9 cellular contexts compared by ENCODE assay signal in genomic region chr17:57974053-57974824, GRCh38. TPM values are rescaled to one million over a fixed set of nuclear protein-coding genes. Genes with fewer than 3 reads are reported as not detected.
DNase-seq lines count a peak whose midpoint lies in the region; ATAC-seq, FAIRE-seq and TF ChIP-seq lines count a peak whose summit lies in the region.
"Not testable (repeated sequence)": the region's sequence is repeated elsewhere in the genome, so short reads cannot be mapped to it uniquely, and the experiment has no call there.
"Had no signal": no experiment of that assay in that cellular context is flagged by ENCODE, and none has a peak within 500 bp of the region (broad histone marks: within the 10 kb centered on the region; RNA-seq: fewer than 3 reads in every experiment).

No MANE protein-coding gene starts in this region.

- H3K36me3 Mint-ChIP-seq in activated naive CD4-positive, alpha-beta T cell treated with anti-CD3 and anti-CD28 coated beads, Interleukin-2, amount 50 U/mL, for 24 hours, result peaks cover 19% of the 10 kb centered on the region
- peaks cover 51% of the 10 kb centered on the region for H3K36me3 Mint-ChIP-seq in nephron progenitor cell (ENCODE audit: low read depth)

- 71% methylated on average over 4 of the region's 4 CpGs for WGBS in A549 (ENCODE audit: missing lambda C conversion rate)
- WGBS in mammary epithelial cell (ENCODE audit: low coverage, missing lambda C conversion rate), result 98% methylated on average over 4 of the region's 4 CpGs

- intact Hi-C loops in mammary epithelial cell (cut with micrococcal nuclease); Right ventricle myocardium inferior (cut with DNase I): not testable (repeated sequence)

- H3K4me1 ChIP-seq in A549, result peaks cover 60% of the 10 kb centered on the region
- not testable (repeated sequence) for H3K4me1 ChIP-seq in HEK293 (ENCODE audit: control insufficient read depth, insufficient read depth, low read length); mammary epithelial cell (ENCODE audit: insufficient read depth, low read length)
- peaks cover 0 to 24% of the 10 kb centered on the region in 2 donors for H3K4me1 ChIP-seq in right atrium auricular region

- H3K9me3 ChIP-seq in A549; HEK293 (ENCODE audit: control insufficient read depth, insufficient read depth, low read depth, low read length); mammary epithelial cell (replicated peaks; ENCODE audit: insufficient read depth, low read length); right atrium auricular region: not testable (repeated sequence)

- POLR2A ChIA-PET in A549 (lab: Yijun Ruan, JAX), result interaction anchor here (0.7 to 1.4 kb wide), 2 partner anchors 23 to 141 kb away, joined by 3 to 4 read pairs; no protein-coding TSS in a partner anchor
- POLR2A ChIA-PET in HEK293 (lab: Yijun Ruan, JAX), result interaction anchor here (0.8 kb wide), 1 partner anchor 19 kb away, joined by 3 read pairs; the partner anchor contains the start of gene CUEDC1

- peak; percentile 20 to 36; a peak in 3 of 6 replicates for ATAC-seq in A549
- peak; percentile 47 for ATAC-seq in Right ventricle myocardium inferior

- not testable (repeated sequence) for TF ChIP-seq RAD21 in A549 (conservative IDR thresholded peaks at IDR 0.05 in 1 of 2, IDR thresholded peaks at IDR 0.05 in 1 of 2)

- H2AFZ ChIP-seq in mammary epithelial cell (ENCODE audit: low read depth, low read length), result not testable (repeated sequence)

- TF ChIP-seq EP300 in A549 (IDR thresholded peaks at IDR 0.05), result not testable (repeated sequence)

- not testable (repeated sequence) for H3K9ac ChIP-seq in mammary epithelial cell (ENCODE audit: insufficient read depth, low read length)

- H3K27me3 Mint-ChIP-seq in activated naive CD4-positive, alpha-beta T cell treated with anti-CD3 and anti-CD28 coated beads, Interleukin-2, amount 50 U/mL, for 24 hours; nephron progenitor cell (ENCODE audit: low read depth, poor library complexity): not testable (repeated sequence)

- not testable (repeated sequence) for H3K4me3 ChIP-seq in A549; HEK293 (ENCODE audit: low read depth, low read length); mammary epithelial cell (replicated peaks in 1 of 3; ENCODE audit: insufficient read depth in 1 of 3, low read depth in 2 of 3, low read length in 3 of 3); right atrium auricular region

- H3K27ac Mint-ChIP-seq in activated naive CD4-positive, alpha-beta T cell treated with anti-CD3 and anti-CD28 coated beads, Interleukin-2, amount 50 U/mL, for 24 hours, result peak overlapping the region; percentile 8
- peak overlapping the region; percentile 40 for H3K27ac Mint-ChIP-seq in nephron progenitor cell

- in situ Hi-C loops in mammary epithelial cell (cut with MboI; ENCODE audit: low sequenced_read_pairs in 2 of 2), result not testable (repeated sequence)

- H3K36me3 ChIP-seq in HEK293 (ENCODE audit: control insufficient read depth in 2 of 2, insufficient read depth in 1 of 2, low read length in 2 of 2) (peaks cover 55 to 74% of the 10 kb centered on the region in 2 experiments), mammary epithelial cell (ENCODE audit: insufficient read depth, low read length) (peaks cover 27% of the 10 kb centered on the region), right atrium auricular region (peaks cover 49% of the 10 kb centered on the region)

- H3K27me3 ChIP-seq in mammary epithelial cell (ENCODE audit: insufficient read depth, low read length); right atrium auricular region: not testable (repeated sequence)

- CTCF ChIA-PET in A549 (lab: Yijun Ruan, JAX), result interaction anchor here (1.5 to 22.5 kb wide), 5 partner anchors 11 to 116 kb away, joined by 4 to 386 read pairs (median 31); partner anchors contain the start of gene CUEDC1
- CTCF ChIA-PET in HEK293 (lab: Yijun Ruan, JAX); mammary epithelial cell (lab: Charles Lee; ENCODE audit: low non-redundant PET): not testable (repeated sequence)

- peak; percentile 32 for FAIRE-seq in A549 (lab: Jason Lieb, UNC)

- not testable (repeated sequence) for TF ChIP-seq CTCF in A549 (IDR thresholded peaks at IDR 0.05); HEK293 (tag by site-specific recombination; IDR thresholded peaks at IDR 0.05); mammary epithelial cell (conservative IDR thresholded peaks at IDR 0.05 in 1 of 2, IDR thresholded peaks at IDR 0.05 in 1 of 2; ENCODE audit: extremely low read depth in 1 of 2, insufficient read depth in 1 of 2, low read depth in 1 of 2, low read length in 2 of 2); right atrium auricular region (IDR thresholded peaks at IDR 0.05); nephron progenitor cell (IDR thresholded peaks at IDR 0.05)

- peak overlapping the region; percentile 68 to 76 for H3K27ac ChIP-seq in A549
- 0 out of 2 replicates have a peak overlapping the region, but pooled peaks have one; percentile 0 for H3K27ac ChIP-seq in HEK293 (ENCODE audit: extremely low read depth, low read depth, low read length)
- not testable (repeated sequence) for H3K27ac ChIP-seq in mammary epithelial cell (ENCODE audit: insufficient read depth, low read depth, low read length)
- peak overlapping the region; percentile 19 to 68 for H3K27ac ChIP-seq in right atrium auricular region
- peak overlapping the region; percentile 92 for H3K27ac ChIP-seq in substantia nigra (ENCODE audit: low read depth, low read length, poor library complexity, severe bottlenecking)

- not testable (repeated sequence) for DNase-seq in A549 (ENCODE audit: low read depth in 1 of 2, low spot score in 1 of 2); mammary epithelial cell; Right ventricle myocardium inferior (ENCODE audit: missing footprints); right atrium auricular region (ENCODE audit: low spot score); nephron progenitor cell; substantia nigra (lab: John Stamatoyannopoulos, UW)

- TSS peak; percentile 24 for BruUV-seq in mammary epithelial cell (replicated peaks; lab: Mats Ljungman, UMichigan)

- H3K79me2 ChIP-seq in mammary epithelial cell (ENCODE audit: insufficient read depth, low read length), result not testable (repeated sequence)

- H3K9me3 Mint-ChIP-seq in activated naive CD4-positive, alpha-beta T cell treated with anti-CD3 and anti-CD28 coated beads, Interleukin-2, amount 50 U/mL, for 24 hours; nephron progenitor cell: not testable (repeated sequence)

- dilution Hi-C loops in mammary epithelial cell (cut with HindIII; ENCODE audit: low sequenced_read_pairs), result not testable (repeated sequence)

- not testable (repeated sequence) for H3K4me1 Mint-ChIP-seq in activated naive CD4-positive, alpha-beta T cell treated with anti-CD3 and anti-CD28 coated beads, Interleukin-2, amount 50 U/mL, for 24 hours
- H3K4me1 Mint-ChIP-seq in nephron progenitor cell, result peaks cover 34% of the 10 kb centered on the region

- TF ChIP-seq POLR2A in A549 (IDR thresholded peaks at IDR 0.05; ENCODE audit: low read length), result not testable (repeated sequence)

- peak overlapping the region; percentile 70 for H3K4me2 ChIP-seq in A549
- not testable (repeated sequence) for H3K4me2 ChIP-seq in mammary epithelial cell (ENCODE audit: insufficient read depth, low read depth, low read length)

- H4K20me1 ChIP-seq in mammary epithelial cell (ENCODE audit: insufficient read depth, low read length), result not testable (repeated sequence)

- H3K4me3 Mint-ChIP-seq in activated naive CD4-positive, alpha-beta T cell treated with anti-CD3 and anti-CD28 coated beads, Interleukin-2, amount 50 U/mL, for 24 hours; nephron progenitor cell: not testable (repeated sequence)

RNA-seq across cellular contexts. Expression of gene VEZF1, which starts 13.8 kb away (rescaled TPM):
- polyA plus RNA-seq in A549 (2011; rRNA removed) (57.7 and 63.8 TPM in 2 replicates), A549 (2017; fragmentation: RNase III; extraction: RNeasy Plus Mini Kit Qiagen cat#74134 plus additional on column Dnase treatment) (48.1 to 55.5 TPM (median 50.3 TPM) in 3 replicates), mammary epithelial cell (17.6 TPM)
- polyA plus RNA-seq in A549 (2012; cell fraction: cytosol; rRNA removed), result 19.9 and 25.2 TPM in 2 replicates
- polyA plus RNA-seq in A549 (2012; cell fraction: nucleus; rRNA removed), result 12.5 and 13.7 TPM in 2 replicates
- polyA minus RNA-seq in A549 (2011; rRNA and poly(A)+ RNA removed), result 83.1 and 90.7 TPM in 2 replicates
- total RNA-seq in mammary epithelial cell (10 to 100 TPM; 20.5 to 34.7 TPM), Right ventricle myocardium inferior (74.2 TPM), right atrium auricular region (10 to 100 TPM; 65.9 to 77.1 TPM)
- 20.1 TPM for polyA minus RNA-seq in mammary epithelial cell

RNA-seq across cellular contexts. Expression of gene CUEDC1, which starts 19.0 kb away (rescaled TPM):
- polyA plus RNA-seq in A549 (2011; rRNA removed) (44.3 and 54.8 TPM in 2 replicates), A549 (2017; fragmentation: RNase III; extraction: RNeasy Plus Mini Kit Qiagen cat#74134 plus additional on column Dnase treatment) (70.7 to 103 TPM (median 90.6 TPM) in 3 replicates), mammary epithelial cell (9.2 TPM)
- polyA plus RNA-seq in A549 (2012; cell fraction: cytosol; rRNA removed), result 47.9 and 48.0 TPM in 2 replicates
- polyA plus RNA-seq in A549 (2012; cell fraction: nucleus; rRNA removed), result 222 and 260 TPM in 2 replicates
- polyA minus RNA-seq in A549 (2011; rRNA and poly(A)+ RNA removed), result 20.1 and 41.6 TPM in 2 replicates
- total RNA-seq in mammary epithelial cell (10 to 100 TPM in 1 of 2 donors, 1 to 10 TPM in 1; 1.8 to 14.4 TPM), Right ventricle myocardium inferior (49.1 TPM), right atrium auricular region (10 to 100 TPM; 32.5 to 33.3 TPM)
- polyA minus RNA-seq in mammary epithelial cell, result 22.4 TPM
- polyA plus RNA-seq: CD8-positive, alpha-beta memory T cell had no signal

RNA-seq across cellular contexts. Expression of gene SRSF1, which starts 32.8 kb away (rescaled TPM):
- 332 and 490 TPM in 2 replicates for polyA plus RNA-seq in A549 (2011; rRNA removed)
- 272 and 316 TPM in 2 replicates for polyA plus RNA-seq in A549 (2012; cell fraction: cytosol; rRNA removed)
- 597 and 706 TPM in 2 replicates for polyA plus RNA-seq in A549 (2012; cell fraction: nucleus; rRNA removed)
- polyA plus RNA-seq in A549 (2017; fragmentation: RNase III; extraction: RNeasy Plus Mini Kit Qiagen cat#74134 plus additional on column Dnase treatment), result 364 to 399 TPM (median 368 TPM) in 3 replicates
- 330 and 342 TPM in 2 replicates for polyA minus RNA-seq in A549 (2011; rRNA and poly(A)+ RNA removed)
- total RNA-seq in mammary epithelial cell, result 100 to 1,000 TPM; 197 to 238 TPM
- 137 TPM for polyA plus RNA-seq in mammary epithelial cell
- 258 TPM for polyA minus RNA-seq in mammary epithelial cell
- 92.8 TPM for total RNA-seq in Right ventricle myocardium inferior
- 100 to 1,000 TPM in 1 of 2 donors, 10 to 100 TPM in 1; 70.6 to 101 TPM for total RNA-seq in right atrium auricular region
